In the genomic region with DNA sequence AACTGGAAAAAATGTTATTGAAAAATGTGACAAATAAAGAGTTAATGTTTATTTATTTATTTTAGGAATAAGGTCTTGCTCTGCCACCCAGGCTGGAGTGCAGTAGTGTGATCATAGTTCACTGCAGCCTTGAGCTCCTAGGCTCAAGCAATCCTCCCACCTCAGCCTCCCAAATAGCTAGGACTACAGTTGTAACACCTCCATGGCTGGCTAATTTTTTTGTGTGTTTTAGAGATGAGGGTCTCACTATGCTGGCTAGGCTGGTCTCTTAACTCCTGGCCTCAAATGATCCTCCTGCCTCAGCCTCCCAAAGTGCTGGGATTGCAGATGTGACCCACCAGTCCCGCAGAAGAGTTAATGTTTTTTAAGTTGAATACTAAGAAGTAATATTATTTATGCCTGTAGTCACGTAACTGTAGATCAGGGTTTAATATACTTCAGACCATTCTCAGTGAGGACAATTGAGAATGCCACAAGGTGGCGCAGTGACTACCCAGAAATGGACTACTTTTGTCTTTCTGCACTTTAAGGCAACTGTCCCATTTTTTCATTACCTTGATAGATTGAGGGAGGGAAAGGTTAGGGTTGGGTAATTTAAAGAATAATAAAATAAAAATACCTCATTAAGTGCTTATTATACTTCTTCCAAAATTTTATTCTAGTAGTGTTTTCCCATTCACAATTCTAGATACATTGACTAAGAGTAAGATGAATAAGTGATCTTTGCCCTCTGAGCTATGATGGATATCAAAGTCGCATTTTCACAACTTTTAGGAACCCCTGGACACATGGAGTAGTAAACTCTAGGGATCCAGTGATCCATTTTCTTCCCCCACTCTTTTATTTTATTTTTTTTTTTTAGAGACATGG, we compare ENCODE assay signal across 1 cellular context.
TF ChIP-seq lines count a peak whose summit lies in the region.

No MANE protein-coding gene starts in this region.

TF ChIP-seq in IMR-90, 13 proteins besides CTCF, POLR2A, EP300 and RAD21:
- TF ChIP-seq SMC3 (IDR thresholded peaks at IDR 0.05; ENCODE audit: low read depth, low read length): peak; percentile 87
- TF ChIP-seq MAZ (IDR thresholded peaks at IDR 0.05; ENCODE audit: borderline replicate concordance, low read depth, low read length): no peak
- TF ChIP-seq CHD1 (IDR thresholded peaks at IDR 0.05; ENCODE audit: low read depth, low read length): no peak
